8 cellular contexts compared by ENCODE assay signal in the genomic region with DNA sequence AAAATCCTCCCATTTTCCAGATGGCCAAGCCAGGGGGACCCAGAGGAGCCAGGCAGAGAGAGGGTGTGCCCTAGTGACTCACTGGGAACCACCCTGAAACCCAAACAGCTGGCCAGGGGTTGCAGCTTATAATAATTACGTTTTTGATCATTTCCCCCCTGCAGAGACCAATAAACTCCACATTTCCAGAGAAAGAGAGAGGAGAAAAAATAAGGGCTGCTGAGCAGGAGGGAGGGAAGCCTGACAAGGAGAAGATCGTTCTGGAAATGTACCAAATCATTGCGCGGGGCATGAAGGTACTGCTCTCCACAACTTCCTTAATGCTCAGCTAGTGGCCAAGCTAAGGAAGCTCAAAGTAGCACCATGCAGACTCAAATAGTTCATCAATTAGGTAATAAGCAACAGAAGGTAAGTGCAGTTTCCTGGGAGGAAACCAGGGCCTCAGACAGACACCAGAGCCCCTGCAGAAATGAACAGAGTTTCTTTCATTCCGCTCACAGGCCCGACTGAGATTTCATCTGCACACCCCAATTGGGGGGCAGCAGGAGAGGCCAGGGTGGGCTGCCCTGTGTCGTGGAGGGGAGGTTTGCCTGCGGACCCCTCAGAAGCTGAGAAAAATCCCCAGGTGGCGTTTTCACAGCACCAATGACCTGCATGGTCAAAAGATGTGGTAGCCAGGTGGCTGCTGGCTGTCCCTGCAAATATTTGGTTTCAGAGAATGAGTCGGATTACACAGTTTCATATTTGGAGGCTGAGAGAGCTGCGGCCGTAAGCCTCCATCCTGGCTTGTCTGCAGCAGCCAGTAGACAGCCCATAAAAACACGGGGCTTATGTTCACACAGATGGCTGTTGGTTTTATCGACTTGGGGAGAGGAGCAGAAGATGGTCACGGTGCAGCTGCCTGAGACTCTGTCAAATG.
A peak's percentile ranks its signal among the peaks of the same experiment; 100 is the strongest.
DNase-seq lines count a peak whose midpoint lies in the region; ATAC-seq and TF ChIP-seq lines count a peak whose summit lies in the region.

No MANE protein-coding gene starts in this region.

- intact Hi-C loops in left ventricle myocardium superior (cut with micrococcal nuclease) = loop anchor here (10.0 kb wide), 2 partner anchors 252 to 712 kb away; a partner anchor contains a TSS

- H3K9me3 Mint-ChIP-seq in activated naive CD4-positive, alpha-beta T cell treated with anti-CD3 and anti-CD28 coated beads, Interleukin-2, amount 50 U/mL, for 72 hours = no peaks in the 10 kb centered on the region

- H3K36me3 Mint-ChIP-seq in activated naive CD4-positive, alpha-beta T cell treated with anti-CD3 and anti-CD28 coated beads, Interleukin-2, amount 50 U/mL, for 72 hours = no peaks in the 10 kb centered on the region

- no peak for TF ChIP-seq CTCF in GM13976 (IDR thresholded peaks at IDR 0.05; ENCODE audit: borderline replicate concordance, control extremely low read depth, extremely low read depth, insufficient read depth, missing control alignments)
- no peak for TF ChIP-seq CTCF in OCI-LY3 (IDR thresholded peaks at IDR 0.05; ENCODE audit: low read depth, low read length)

- H4K20me1 ChIP-seq in OCI-LY3 (ENCODE audit: insufficient read depth, low read length) (no peaks in the 10 kb centered on the region), Karpas-422 (ENCODE audit: insufficient read depth, low read depth, low read length) (no peaks in the 10 kb centered on the region)

- H3K9ac ChIP-seq in OCI-LY3 (ENCODE audit: low read length) (peak overlapping the region; percentile 14; the same call in 1 of the 2 replicates), Karpas-422 (ENCODE audit: low read length) (no peak overlapping the region)

- no peaks in the 10 kb centered on the region for H3K9me2 ChIP-seq in Karpas-422 (replicated peaks; ENCODE audit: insufficient read depth, low read length)

- ATAC-seq in HG02588 (IDR thresholded peaks at IDR 0.05; ENCODE audit: unreplicated experiment) (peak; percentile 37), left ventricle myocardium superior (peak; percentile 27)
- no peak for ATAC-seq in activated naive CD4-positive, alpha-beta T cell treated with anti-CD3 and anti-CD28 coated beads, Interleukin-2, amount 50 U/mL, for 72 hours

- no peaks in the 10 kb centered on the region for H3K27me3 ChIP-seq in OCI-LY3 (ENCODE audit: low read depth, low read length)
- H3K27me3 ChIP-seq in Karpas-422 (ENCODE audit: low read length) = no peaks in the 10 kb centered on the region

- H3K4me3 ChIP-seq in OCI-LY3 (ENCODE audit: low read length) (peak overlapping the region; percentile 78), Karpas-422 (ENCODE audit: low read length) (no peak overlapping the region)

- H3K4me1 ChIP-seq in OCI-LY3 (ENCODE audit: low read length) = peaks cover 20% of the 10 kb centered on the region
- H3K4me1 ChIP-seq in Karpas-422 (ENCODE audit: low read length) = no peaks in the 10 kb centered on the region

- in situ Hi-C loops in GM13976 (cut with MboI; ENCODE audit: low sequenced_read_pairs, unreplicated experiment) = loop anchor here (25.0 kb wide), 1 partner anchor 704 kb away; no protein-coding TSS in a partner anchor

- no peaks in the 10 kb centered on the region for H3K79me2 ChIP-seq in OCI-LY3 (ENCODE audit: low read length)
- H3K79me2 ChIP-seq in Karpas-422 (ENCODE audit: low read length) = no peaks in the 10 kb centered on the region

- peak overlapping the region; percentile 89; the same call in 1 of the 2 replicates for H2AFZ ChIP-seq in OCI-LY3 (ENCODE audit: low read depth, low read length)
- no peak overlapping the region for H2AFZ ChIP-seq in Karpas-422 (ENCODE audit: low read length)

- H3K27ac Mint-ChIP-seq in activated naive CD4-positive, alpha-beta T cell treated with anti-CD3 and anti-CD28 coated beads, Interleukin-2, amount 50 U/mL, for 72 hours = peak overlapping the region in 1 of 2 donors; percentile 69

- no peak overlapping the region for H3K27ac ChIP-seq in OCI-LY3 (ENCODE audit: low read length)
- no peak overlapping the region for H3K27ac ChIP-seq in Karpas-422 (ENCODE audit: low read length)

- H3K9me3 ChIP-seq in OCI-LY3 (ENCODE audit: insufficient read depth, low read length) = no peaks in the 10 kb centered on the region
- no peaks in the 10 kb centered on the region for H3K9me3 ChIP-seq in Karpas-422 (ENCODE audit: low read length)

- DNase-seq in GM13976 (ENCODE audit: low spot score) (peak; percentile 50), left ventricle myocardium superior (no peak), kidney glomerular epithelial cell (lab: John Stamatoyannopoulos, UW) (no peak), HuH-7.5 (ENCODE audit: low spot score) (no peak), Karpas-422 (no peak)
- no peak for DNase-seq in activated naive CD4-positive, alpha-beta T cell treated with anti-CD3 and anti-CD28 coated beads, Interleukin-2, amount 50 U/mL, for 72 hours (ENCODE audit: low spot score in 2 of 2)

- no peaks in the 10 kb centered on the region for H3K36me3 ChIP-seq in OCI-LY3 (replicated peaks; ENCODE audit: low read depth, low read length)
- no peaks in the 10 kb centered on the region for H3K36me3 ChIP-seq in Karpas-422 (ENCODE audit: insufficient read depth, low read length)

- peak overlapping the region; percentile 99 for H3K4me2 ChIP-seq in OCI-LY3 (ENCODE audit: low read length)
- no peak overlapping the region for H3K4me2 ChIP-seq in Karpas-422 (ENCODE audit: low read depth, low read length, poor library complexity, severe bottlenecking)

Comparison
In these comparisons a context has a peak if more than half of its experiments do, and no peak if none do; other contexts are left out.
1. ATAC-seq: peak in HG02588 (single experiment) and left ventricle myocardium superior (single experiment); none in activated naive CD4-positive, alpha-beta T cell treated with anti-CD3 and anti-CD28 coated beads, Interleukin-2, amount 50 U/mL, for 72 hours (0 of 2).